ENCODE assay signal across 24 cellular contexts in the genomic region with DNA sequence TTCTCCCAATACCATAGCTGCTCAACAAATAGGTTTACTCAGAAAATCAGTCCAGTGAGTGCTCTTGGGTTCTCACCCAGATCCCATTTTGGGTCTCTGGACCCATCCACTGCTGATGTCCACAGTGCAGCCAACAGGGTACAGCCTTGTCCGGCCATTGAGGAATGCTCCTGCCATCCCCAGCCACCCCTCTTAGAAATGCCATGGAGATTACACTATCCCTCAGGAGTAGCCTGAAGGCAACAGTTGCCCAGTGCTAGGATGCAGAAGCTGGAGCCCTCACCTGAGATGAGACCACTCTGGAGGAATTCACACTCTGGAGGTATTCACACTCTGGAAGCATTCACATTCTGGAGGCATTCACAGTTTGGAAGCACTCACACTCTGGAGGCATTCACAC.
"Had no signal": no experiment of that assay in that cellular context is flagged by ENCODE, and none has a peak within 500 bp of the region (broad histone marks: within the 10 kb centered on the region; RNA-seq: fewer than 3 reads in every experiment).

No MANE protein-coding gene starts in this region.

- ATAC-seq: effector memory CD8-positive, alpha-beta T cell; esophagus mucosa; foreskin keratinocyte; gastrocnemius medialis; gastroesophageal sphincter; heart left ventricle; heart right ventricle had no signal

- H3K36me3 ChIP-seq: colonic mucosa, esophagus squamous epithelium, gastrocnemius medialis, gastroesophageal sphincter, heart left ventricle, heart right ventricle had no signal

- H3K27me3 ChIP-seq: colonic mucosa, foreskin keratinocyte, gastrocnemius medialis had no signal

- H3K9me3 ChIP-seq: colonic mucosa, esophagus squamous epithelium, gastrocnemius medialis, gastroesophageal sphincter, heart left ventricle, heart right ventricle had no signal

- H3K27ac Mint-ChIP-seq: dendritic cell treated with granulocyte-macrophage colony-stimulating factor and Interleukin-4, amounts not matched to agents 40 ng/mL and 50 ng/mL, for 4 days; effector memory CD8-positive, alpha-beta T cell; endodermal cell had no signal

- H3K4me3 Mint-ChIP-seq: dendritic cell treated with granulocyte-macrophage colony-stimulating factor and Interleukin-4, amounts not matched to agents 40 ng/mL and 50 ng/mL, for 4 days; effector memory CD8-positive, alpha-beta T cell; endodermal cell had no signal

- H3K4me1 ChIP-seq: colonic mucosa, esophagus squamous epithelium, foreskin keratinocyte, gastrocnemius medialis, gastroesophageal sphincter, heart left ventricle, heart right ventricle had no signal

- DNase-seq: colonic mucosa; cortex of kidney; dermis blood vessel endothelial cell; dorsolateral prefrontal cortex; effector CD4-positive, alpha-beta T cell; effector CD8-positive, alpha-beta T cell; effector memory CD4-positive, alpha-beta T cell; effector memory CD8-positive, alpha-beta T cell; endodermal cell; erythroblast; esophagus squamous epithelium; foreskin fibroblast; foreskin keratinocyte; foreskin melanocyte; gastrocnemius medialis; glutamatergic neuron; head of caudate nucleus; heart left ventricle; heart right ventricle had no signal

- H3K9me3 Mint-ChIP-seq: dendritic cell treated with granulocyte-macrophage colony-stimulating factor and Interleukin-4, amounts not matched to agents 40 ng/mL and 50 ng/mL, for 4 days; effector memory CD8-positive, alpha-beta T cell; endodermal cell had no signal

- H3K4me1 Mint-ChIP-seq: endodermal cell had no signal

- H3K27ac ChIP-seq: colonic mucosa, coronary artery, dorsolateral prefrontal cortex, epithelial cell of prostate, esophagus squamous epithelium, foreskin keratinocyte, gastrocnemius medialis, gastroesophageal sphincter, heart left ventricle, heart right ventricle had no signal

- H3K4me3 ChIP-seq: colonic mucosa, coronary artery, dorsolateral prefrontal cortex, esophagus squamous epithelium, gastrocnemius medialis, gastroesophageal sphincter, heart left ventricle, heart right ventricle had no signal
